ENCODE assay signal across 1 cellular context in the genomic region with DNA sequence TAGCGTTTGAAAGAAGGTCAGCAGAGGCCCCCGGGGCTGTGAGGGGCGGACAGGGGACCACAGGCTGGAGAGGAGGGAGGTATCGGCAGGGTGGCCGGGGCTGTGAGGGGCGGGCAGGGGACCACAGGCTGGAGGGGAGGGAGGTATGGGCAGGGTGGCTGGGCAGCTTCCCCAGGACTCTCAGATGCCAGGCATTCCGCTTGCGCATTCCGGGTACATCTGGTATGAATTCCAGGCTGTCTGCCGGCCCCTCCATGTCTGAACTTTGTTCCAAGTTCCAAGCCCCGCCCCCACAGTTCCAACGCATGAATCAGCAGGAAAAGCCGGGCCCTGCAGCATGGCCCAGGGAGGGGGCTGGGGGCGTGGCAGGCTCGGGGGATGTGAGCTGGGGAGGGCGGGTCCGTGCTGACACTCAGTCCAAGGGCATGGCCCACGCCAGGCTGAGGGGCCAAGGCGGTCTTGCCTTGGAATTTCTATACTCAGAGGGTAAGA.
TF ChIP-seq lines count a peak whose summit lies in the region.

No MANE protein-coding gene starts in this region.

TF ChIP-seq in HepG2, 621 proteins besides CTCF, POLR2A, EP300 and RAD21 (continues in another document):
- peak; percentile 70 for TF ChIP-seq PITX1 (CRISPR knock-in tag; IDR thresholded peaks at IDR 0.05)
- TF ChIP-seq RARA (CRISPR knock-in tag; IDR thresholded peaks at IDR 0.05) = peak; percentile 84
- TF ChIP-seq, protein P1, sequence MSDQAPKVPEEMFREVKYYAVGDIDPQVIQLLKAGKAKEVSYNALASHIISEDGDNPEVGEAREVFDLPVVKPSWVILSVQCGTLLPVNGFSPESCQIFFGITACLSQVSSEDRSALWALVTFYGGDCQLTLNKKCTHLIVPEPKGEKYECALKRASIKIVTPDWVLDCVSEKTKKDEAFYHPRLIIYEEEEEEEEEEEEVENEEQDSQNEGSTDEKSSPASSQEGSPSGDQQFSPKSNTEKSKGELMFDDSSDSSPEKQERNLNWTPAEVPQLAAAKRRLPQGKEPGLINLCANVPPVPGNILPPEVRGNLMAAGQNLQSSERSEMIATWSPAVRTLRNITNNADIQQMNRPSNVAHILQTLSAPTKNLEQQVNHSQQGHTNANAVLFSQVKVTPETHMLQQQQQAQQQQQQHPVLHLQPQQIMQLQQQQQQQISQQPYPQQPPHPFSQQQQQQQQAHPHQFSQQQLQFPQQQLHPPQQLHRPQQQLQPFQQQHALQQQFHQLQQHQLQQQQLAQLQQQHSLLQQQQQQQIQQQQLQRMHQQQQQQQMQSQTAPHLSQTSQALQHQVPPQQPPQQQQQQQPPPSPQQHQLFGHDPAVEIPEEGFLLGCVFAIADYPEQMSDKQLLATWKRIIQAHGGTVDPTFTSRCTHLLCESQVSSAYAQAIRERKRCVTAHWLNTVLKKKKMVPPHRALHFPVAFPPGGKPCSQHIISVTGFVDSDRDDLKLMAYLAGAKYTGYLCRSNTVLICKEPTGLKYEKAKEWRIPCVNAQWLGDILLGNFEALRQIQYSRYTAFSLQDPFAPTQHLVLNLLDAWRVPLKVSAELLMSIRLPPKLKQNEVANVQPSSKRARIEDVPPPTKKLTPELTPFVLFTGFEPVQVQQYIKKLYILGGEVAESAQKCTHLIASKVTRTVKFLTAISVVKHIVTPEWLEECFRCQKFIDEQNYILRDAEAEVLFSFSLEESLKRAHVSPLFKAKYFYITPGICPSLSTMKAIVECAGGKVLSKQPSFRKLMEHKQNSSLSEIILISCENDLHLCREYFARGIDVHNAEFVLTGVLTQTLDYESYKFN (CRISPR knock-in tag; conservative IDR thresholded peaks at IDR 0.05) = peak; percentile 85
- TF ChIP-seq ZNF780A (CRISPR knock-in tag; IDR thresholded peaks at IDR 0.05) = no peak
- TF ChIP-seq TOPORS (CRISPR knock-in tag; IDR thresholded peaks at IDR 0.05) = no peak
- TF ChIP-seq GTF2F1 (IDR thresholded peaks at IDR 0.05; ENCODE audit: low read length) = no peak
- TF ChIP-seq KMT2A (CRISPR knock-in tag; IDR thresholded peaks at IDR 0.05) = no peak
- TF ChIP-seq, protein P2, sequence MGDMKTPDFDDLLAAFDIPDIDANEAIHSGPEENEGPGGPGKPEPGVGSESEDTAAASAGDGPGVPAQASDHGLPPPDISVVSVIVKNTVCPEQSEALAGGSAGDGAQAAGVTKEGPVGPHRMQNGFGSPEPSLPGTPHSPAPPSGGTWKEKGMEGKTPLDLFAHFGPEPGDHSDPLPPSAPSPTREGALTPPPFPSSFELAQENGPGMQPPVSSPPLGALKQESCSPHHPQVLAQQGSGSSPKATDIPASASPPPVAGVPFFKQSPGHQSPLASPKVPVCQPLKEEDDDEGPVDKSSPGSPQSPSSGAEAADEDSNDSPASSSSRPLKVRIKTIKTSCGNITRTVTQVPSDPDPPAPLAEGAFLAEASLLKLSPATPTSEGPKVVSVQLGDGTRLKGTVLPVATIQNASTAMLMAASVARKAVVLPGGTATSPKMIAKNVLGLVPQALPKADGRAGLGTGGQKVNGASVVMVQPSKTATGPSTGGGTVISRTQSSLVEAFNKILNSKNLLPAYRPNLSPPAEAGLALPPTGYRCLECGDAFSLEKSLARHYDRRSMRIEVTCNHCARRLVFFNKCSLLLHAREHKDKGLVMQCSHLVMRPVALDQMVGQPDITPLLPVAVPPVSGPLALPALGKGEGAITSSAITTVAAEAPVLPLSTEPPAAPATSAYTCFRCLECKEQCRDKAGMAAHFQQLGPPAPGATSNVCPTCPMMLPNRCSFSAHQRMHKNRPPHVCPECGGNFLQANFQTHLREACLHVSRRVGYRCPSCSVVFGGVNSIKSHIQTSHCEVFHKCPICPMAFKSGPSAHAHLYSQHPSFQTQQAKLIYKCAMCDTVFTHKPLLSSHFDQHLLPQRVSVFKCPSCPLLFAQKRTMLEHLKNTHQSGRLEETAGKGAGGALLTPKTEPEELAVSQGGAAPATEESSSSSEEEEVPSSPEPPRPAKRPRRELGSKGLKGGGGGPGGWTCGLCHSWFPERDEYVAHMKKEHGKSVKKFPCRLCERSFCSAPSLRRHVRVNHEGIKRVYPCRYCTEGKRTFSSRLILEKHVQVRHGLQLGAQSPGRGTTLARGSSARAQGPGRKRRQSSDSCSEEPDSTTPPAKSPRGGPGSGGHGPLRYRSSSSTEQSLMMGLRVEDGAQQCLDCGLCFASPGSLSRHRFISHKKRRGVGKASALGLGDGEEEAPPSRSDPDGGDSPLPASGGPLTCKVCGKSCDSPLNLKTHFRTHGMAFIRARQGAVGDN (CRISPR knock-in tag; IDR thresholded peaks at IDR 0.05) = peak; percentile 13; the same call in 1 of the 2 replicates
- TF ChIP-seq KLF12 (CRISPR knock-in tag; IDR thresholded peaks at IDR 0.05; ENCODE audit: borderline replicate concordance) = peak; percentile 59; the same call in 1 of the 2 replicates
- peak; percentile 56; the same call in 1 of the 2 replicates for TF ChIP-seq ZNF430 (CRISPR knock-in tag; IDR thresholded peaks at IDR 0.05)
- TF ChIP-seq SIX4 (CRISPR knock-in tag; IDR thresholded peaks at IDR 0.05) = 0 out of 2 replicates have a peak, but pooled peaks have one; percentile 14
- TF ChIP-seq CEBPG (CRISPR knock-in tag; IDR thresholded peaks at IDR 0.05) = 0 out of 2 replicates have a peak, but pooled peaks have one; percentile 30
- TF ChIP-seq, protein P3, sequence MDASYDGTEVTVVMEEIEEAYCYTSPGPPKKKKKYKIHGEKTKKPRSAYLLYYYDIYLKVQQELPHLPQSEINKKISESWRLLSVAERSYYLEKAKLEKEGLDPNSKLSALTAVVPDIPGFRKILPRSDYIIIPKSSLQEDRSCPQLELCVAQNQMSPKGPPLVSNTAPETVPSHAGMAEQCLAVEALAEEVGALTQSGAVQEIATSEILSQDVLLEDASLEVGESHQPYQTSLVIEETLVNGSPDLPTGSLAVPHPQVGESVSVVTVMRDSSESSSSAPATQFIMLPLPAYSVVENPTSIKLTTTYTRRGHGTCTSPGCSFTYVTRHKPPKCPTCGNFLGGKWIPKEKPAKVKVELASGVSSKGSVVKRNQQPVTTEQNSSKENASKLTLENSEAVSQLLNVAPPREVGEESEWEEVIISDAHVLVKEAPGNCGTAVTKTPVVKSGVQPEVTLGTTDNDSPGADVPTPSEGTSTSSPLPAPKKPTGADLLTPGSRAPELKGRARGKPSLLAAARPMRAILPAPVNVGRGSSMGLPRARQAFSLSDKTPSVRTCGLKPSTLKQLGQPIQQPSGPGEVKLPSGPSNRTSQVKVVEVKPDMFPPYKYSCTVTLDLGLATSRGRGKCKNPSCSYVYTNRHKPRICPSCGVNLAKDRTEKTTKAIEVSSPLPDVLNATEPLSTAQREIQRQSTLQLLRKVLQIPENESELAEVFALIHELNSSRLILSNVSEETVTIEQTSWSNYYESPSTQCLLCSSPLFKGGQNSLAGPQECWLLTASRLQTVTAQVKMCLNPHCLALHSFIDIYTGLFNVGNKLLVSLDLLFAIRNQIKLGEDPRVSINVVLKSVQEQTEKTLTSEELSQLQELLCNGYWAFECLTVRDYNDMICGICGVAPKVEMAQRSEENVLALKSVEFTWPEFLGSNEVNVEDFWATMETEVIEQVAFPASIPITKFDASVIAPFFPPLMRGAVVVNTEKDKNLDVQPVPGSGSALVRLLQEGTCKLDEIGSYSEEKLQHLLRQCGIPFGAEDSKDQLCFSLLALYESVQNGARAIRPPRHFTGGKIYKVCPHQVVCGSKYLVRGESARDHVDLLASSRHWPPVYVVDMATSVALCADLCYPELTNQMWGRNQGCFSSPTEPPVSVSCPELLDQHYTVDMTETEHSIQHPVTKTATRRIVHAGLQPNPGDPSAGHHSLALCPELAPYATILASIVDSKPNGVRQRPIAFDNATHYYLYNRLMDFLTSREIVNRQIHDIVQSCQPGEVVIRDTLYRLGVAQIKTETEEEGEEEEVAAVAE (CRISPR knock-in tag; IDR thresholded peaks at IDR 0.05; ENCODE audit: borderline replicate concordance) = peak; percentile 68
- TF ChIP-seq JDP2 (CRISPR knock-in tag; IDR thresholded peaks at IDR 0.05; ENCODE audit: borderline replicate concordance) = no peak; the same call in 1 of the 2 replicates
- TF ChIP-seq, protein P4, sequence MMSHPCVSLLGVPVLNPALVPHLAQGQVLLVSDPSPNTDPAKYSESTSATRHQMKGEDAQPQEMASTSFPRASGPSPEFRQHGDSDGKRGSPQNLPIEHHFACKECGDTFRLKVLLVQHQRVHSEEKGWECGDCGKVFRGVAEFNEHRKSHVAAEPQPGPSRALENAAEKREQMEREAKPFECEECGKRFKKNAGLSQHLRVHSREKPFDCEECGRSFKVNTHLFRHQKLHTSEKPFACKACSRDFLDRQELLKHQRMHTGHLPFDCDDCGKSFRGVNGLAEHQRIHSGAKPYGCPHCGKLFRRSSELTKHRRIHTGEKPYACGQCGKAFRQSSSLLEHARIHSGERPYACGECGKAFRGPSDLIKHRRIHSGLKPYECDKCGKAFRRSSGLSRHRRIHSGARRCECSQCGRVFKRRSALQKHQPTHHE (CRISPR knock-in tag; IDR thresholded peaks at IDR 0.05; ENCODE audit: borderline replicate concordance) = no peak
- peak; percentile 28 for TF ChIP-seq ZNF746 (CRISPR knock-in tag; IDR thresholded peaks at IDR 0.05)
- TF ChIP-seq NFYC (CRISPR knock-in tag; IDR thresholded peaks at IDR 0.05) = peak; percentile 49; the same call in 1 of the 2 replicates
- TF ChIP-seq, protein P5, sequence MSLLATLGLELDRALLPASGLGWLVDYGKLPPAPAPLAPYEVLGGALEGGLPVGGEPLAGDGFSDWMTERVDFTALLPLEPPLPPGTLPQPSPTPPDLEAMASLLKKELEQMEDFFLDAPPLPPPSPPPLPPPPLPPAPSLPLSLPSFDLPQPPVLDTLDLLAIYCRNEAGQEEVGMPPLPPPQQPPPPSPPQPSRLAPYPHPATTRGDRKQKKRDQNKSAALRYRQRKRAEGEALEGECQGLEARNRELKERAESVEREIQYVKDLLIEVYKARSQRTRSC (CRISPR knock-in tag; IDR thresholded peaks at IDR 0.05; ENCODE audit: low read depth) = no peak
- peak; percentile 12; the same call in 1 of the 2 replicates for TF ChIP-seq ZNF160 (CRISPR knock-in tag; IDR thresholded peaks at IDR 0.05)
- no peak for TF ChIP-seq AGO2 (optimal IDR thresholded peaks at IDR 0.05; ENCODE audit: low read depth, low read length)
- peak; percentile 78 for TF ChIP-seq MED1 (CRISPR knock-in tag; IDR thresholded peaks at IDR 0.05)
- TF ChIP-seq ARNT (IDR thresholded peaks at IDR 0.05) = no peak
- TF ChIP-seq, protein P6, sequence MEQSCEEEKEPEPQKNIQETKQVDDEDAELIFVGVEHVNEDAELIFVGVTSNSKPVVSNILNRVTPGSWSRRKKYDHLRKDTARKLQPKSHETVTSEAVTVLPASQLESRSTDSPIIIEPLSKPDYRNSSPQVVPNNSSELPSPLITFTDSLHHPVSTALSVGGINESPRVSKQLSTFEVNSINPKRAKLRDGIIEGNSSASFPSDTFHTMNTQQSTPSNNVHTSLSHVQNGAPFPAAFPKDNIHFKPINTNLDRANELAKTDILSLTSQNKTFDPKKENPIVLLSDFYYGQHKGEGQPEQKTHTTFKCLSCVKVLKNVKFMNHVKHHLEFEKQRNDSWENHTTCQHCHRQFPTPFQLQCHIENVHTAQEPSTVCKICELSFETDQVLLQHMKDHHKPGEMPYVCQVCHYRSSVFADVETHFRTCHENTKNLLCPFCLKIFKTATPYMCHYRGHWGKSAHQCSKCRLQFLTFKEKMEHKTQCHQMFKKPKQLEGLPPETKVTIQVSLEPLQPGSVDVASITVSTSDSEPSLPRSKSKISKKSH (CRISPR knock-in tag; IDR thresholded peaks at IDR 0.05; ENCODE audit: borderline replicate concordance) = no peak
- TF ChIP-seq, protein P7, sequence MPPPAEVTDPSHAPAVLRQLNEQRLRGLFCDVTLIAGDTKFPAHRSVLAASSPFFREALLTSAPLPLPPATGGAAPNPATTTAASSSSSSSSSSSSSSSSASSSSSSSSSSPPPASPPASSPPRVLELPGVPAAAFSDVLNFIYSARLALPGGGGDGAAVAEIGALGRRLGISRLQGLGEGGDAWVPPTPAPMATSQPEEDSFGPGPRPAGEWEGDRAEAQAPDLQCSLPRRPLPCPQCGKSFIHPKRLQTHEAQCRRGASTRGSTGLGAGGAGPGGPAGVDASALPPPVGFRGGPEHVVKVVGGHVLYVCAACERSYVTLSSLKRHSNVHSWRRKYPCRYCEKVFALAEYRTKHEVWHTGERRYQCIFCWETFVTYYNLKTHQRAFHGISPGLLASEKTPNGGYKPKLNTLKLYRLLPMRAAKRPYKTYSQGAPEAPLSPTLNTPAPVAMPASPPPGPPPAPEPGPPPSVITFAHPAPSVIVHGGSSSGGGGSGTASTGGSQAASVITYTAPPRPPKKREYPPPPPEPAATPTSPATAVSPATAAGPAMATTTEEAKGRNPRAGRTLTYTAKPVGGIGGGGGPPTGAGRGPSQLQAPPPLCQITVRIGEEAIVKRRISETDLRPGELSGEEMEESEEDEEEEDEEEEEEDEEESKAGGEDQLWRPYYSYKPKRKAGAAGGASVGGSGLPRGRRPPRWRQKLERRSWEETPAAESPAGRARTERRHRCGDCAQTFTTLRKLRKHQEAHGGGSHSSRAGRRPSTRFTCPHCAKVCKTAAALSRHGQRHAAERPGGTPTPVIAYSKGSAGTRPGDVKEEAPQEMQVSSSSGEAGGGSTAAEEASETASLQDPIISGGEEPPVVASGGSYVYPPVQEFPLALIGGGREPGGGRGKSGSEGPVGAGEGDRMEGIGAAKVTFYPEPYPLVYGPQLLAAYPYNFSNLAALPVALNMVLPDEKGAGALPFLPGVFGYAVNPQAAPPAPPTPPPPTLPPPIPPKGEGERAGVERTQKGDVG (CRISPR knock-in tag; IDR thresholded peaks at IDR 0.05; ENCODE audit: borderline replicate concordance) = 0 out of 2 replicates have a peak, but pooled peaks have one; percentile 26
- TF ChIP-seq MEF2D (CRISPR knock-in tag; IDR thresholded peaks at IDR 0.05) = peak; percentile 19; the same call in 1 of the 2 replicates
- TF ChIP-seq SSRP1 (CRISPR knock-in tag; IDR thresholded peaks at IDR 0.05) = no peak
- TF ChIP-seq SMAD1 (CRISPR knock-in tag; IDR thresholded peaks at IDR 0.05; ENCODE audit: borderline replicate concordance, low read depth) = no peak
- TF ChIP-seq ZNF570 (CRISPR knock-in tag; IDR thresholded peaks at IDR 0.05; ENCODE audit: borderline replicate concordance) = no peak
- no peak for TF ChIP-seq IRX3 (CRISPR knock-in tag; IDR thresholded peaks at IDR 0.05; ENCODE audit: borderline replicate concordance, low read depth)
- no peak; the same call in 1 of the 2 replicates for TF ChIP-seq MIXL1 (CRISPR knock-in tag; IDR thresholded peaks at IDR 0.05)
- no peak for TF ChIP-seq BHLHE40 (IDR thresholded peaks at IDR 0.05; ENCODE audit: low read length)
- TF ChIP-seq FOXC1 (CRISPR knock-in tag; IDR thresholded peaks at IDR 0.05; ENCODE audit: borderline replicate concordance) = no peak
- TF ChIP-seq SP1 (IDR thresholded peaks at IDR 0.05) = no peak
- TF ChIP-seq SP1 (CRISPR knock-in tag; IDR thresholded peaks at IDR 0.05) = peak; percentile 86
- TF ChIP-seq RFXANK (CRISPR knock-in tag; IDR thresholded peaks at IDR 0.05) = no peak
- TF ChIP-seq BRCA1 (CRISPR knock-in tag; IDR thresholded peaks at IDR 0.05) = no peak
- peak; percentile 6; the same call in 1 of the 2 replicates for TF ChIP-seq ZNF205 (CRISPR knock-in tag; IDR thresholded peaks at IDR 0.05)
- TF ChIP-seq ZFX (CRISPR knock-in tag; IDR thresholded peaks at IDR 0.05; ENCODE audit: low read depth) = peak; percentile 33; the same call in 1 of the 2 replicates
- peak; percentile 22 for TF ChIP-seq PHF21A (CRISPR knock-in tag; IDR thresholded peaks at IDR 0.05)
- TF ChIP-seq HNRNPUL1 (IDR thresholded peaks at IDR 0.05; ENCODE audit: low read depth, low read length) = no peak
- TF ChIP-seq ZNF20 (CRISPR knock-in tag; IDR thresholded peaks at IDR 0.05) = no peak
- peak; percentile 28; the same call in 1 of the 2 replicates for TF ChIP-seq ZFP1 (CRISPR knock-in tag; IDR thresholded peaks at IDR 0.05)
- no peak; the same call in 1 of the 2 replicates for TF ChIP-seq ZNF225 (CRISPR knock-in tag; IDR thresholded peaks at IDR 0.05)
- no peak for TF ChIP-seq ZFP82 (CRISPR knock-in tag; IDR thresholded peaks at IDR 0.05; ENCODE audit: borderline replicate concordance)
- TF ChIP-seq HIVEP1 (CRISPR knock-in tag; IDR thresholded peaks at IDR 0.05) = peak; percentile 95
